32 cellular contexts compared by ENCODE assay signal in the genomic region with DNA sequence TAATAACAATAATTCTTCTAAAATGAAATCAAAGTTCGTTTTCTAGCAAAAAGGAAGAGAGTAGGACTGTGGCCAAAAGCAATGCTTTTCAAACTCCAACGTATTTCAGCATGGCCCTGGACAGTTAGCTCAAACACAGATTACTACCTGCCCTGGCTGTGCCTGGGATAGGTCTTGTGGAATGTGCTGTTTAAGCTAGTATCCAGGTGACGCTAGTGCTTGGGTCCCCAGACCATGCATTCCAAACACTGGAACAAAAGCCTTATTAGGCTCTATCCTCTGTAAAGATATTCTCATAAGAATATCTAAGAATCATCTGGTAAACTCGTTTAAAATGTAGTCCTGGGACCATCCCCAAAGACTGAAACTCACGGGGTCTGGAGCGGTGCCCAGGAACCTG.
"Had no signal": no experiment of that assay in that cellular context is flagged by ENCODE, and none has a peak within 500 bp of the region (broad histone marks: within the 10 kb centered on the region; RNA-seq: fewer than 3 reads in every experiment).

No MANE protein-coding gene starts in this region.

- DNase-seq: activated B cell treated with CpG ODN at 0.5 μM for 24 hours; activated CD4-positive, alpha-beta memory T cell treated with anti-CD3 and anti-CD28 coated beads, Interleukin-2, amount 10 ng/mL, durations not matched to agents 7 days and 5 days; activated CD4-positive, alpha-beta T cell treated with anti-CD3 and anti-CD28 coated beads for 4 hours; activated CD4-positive, CD25-positive, alpha-beta regulatory T cell treated with anti-CD3 and anti-CD28 coated beads, Interleukin-2, amount 50 U/mL, for 72 hours; activated CD8-positive, alpha-beta memory T cell treated with anti-CD3 and anti-CD28 coated beads for 24 hours; activated CD8-positive, alpha-beta memory T cell treated with anti-CD3 and anti-CD28 coated beads, Interleukin-2, amount 10 ng/mL, durations not matched to agents 7 days and 5 days; activated CD8-positive, alpha-beta memory T cell treated with anti-CD3 and anti-CD28 coated beads, Interleukin-2, amount 50 U/mL, for 48 hours; activated effector memory CD4-positive, alpha-beta T cell treated with Interleukin-2 at 50 U/mL for 16 hours; activated naive CD8-positive, alpha-beta T cell treated with anti-CD3 and anti-CD28 coated beads, Interleukin-2, amount 10 ng/mL, durations not matched to agents 7 days and 5 days; activated T-cell treated with anti-CD3 and anti-CD28 coated beads, Interleukin-2, amount 50 U/mL, for 48 hours; amygdala; NCI-H1105; NCI-H1417 treated with DMSO at 0.1 percent for 48 hours; NCI-H187 treated with DMSO at 0.1 percent for 48 hours; NCI-H2081; NCI-H2171 treated with DMSO at 0.1 percent for 48 hours; NCI-H2227 treated with DMSO at 0.1 percent for 48 hours; NCI-H446; NCI-H510A treated with DMSO at 0.1 percent for 48 hours; NCI-H82; PC-3; Peyer's patch; RPMI8226; SHP77 treated with DMSO at 0.1 percent for 48 hours; SK-N-SH had no signal

- H3K36me3 ChIP-seq: ascending aorta, cardiac muscle cell, Peyer's patch had no signal

- H3K27ac Mint-ChIP-seq: activated B cell treated with CpG ODN at 0.5 μM for 24 hours; activated CD8-positive, alpha-beta memory T cell treated with anti-CD3 and anti-CD28 coated beads, Interleukin-2, amount 10 ng/mL, durations not matched to agents 7 days and 5 days; activated naive CD4-positive, alpha-beta T cell treated with anti-CD3 and anti-CD28 coated beads, Interleukin-2, amount 50 U/mL, for 24 hours; activated naive CD8-positive, alpha-beta T cell treated with anti-CD3 and anti-CD28 coated beads, Interleukin-2, amount 10 ng/mL, durations not matched to agents 7 days and 5 days; T-helper 1 cell treated with Interleukin-12 subunit alpha and Interleukin-12 subunit beta and Interleukin-4 antibody, amounts not matched to agents 30 μg/mL and 1 μg/mL, for 36 hours; T-helper 2 cell treated with Interferon-gamma antibody and Interleukin-4, amounts not matched to agents 5 μg/mL and 100 μg/mL, for 36 hours had no signal

- H3K4me3 Mint-ChIP-seq: activated B cell treated with CpG ODN at 0.5 μM for 24 hours; activated CD4-positive, alpha-beta memory T cell treated with anti-CD3 and anti-CD28 coated beads, Interleukin-2, amount 10 ng/mL, durations not matched to agents 7 days and 5 days; activated CD8-positive, alpha-beta memory T cell treated with anti-CD3 and anti-CD28 coated beads, Interleukin-2, amount 10 ng/mL, durations not matched to agents 7 days and 5 days; activated naive CD4-positive, alpha-beta T cell treated with anti-CD3 and anti-CD28 coated beads, Interleukin-2, amount 50 U/mL, for 24 hours; activated naive CD8-positive, alpha-beta T cell treated with anti-CD3 and anti-CD28 coated beads, Interleukin-2, amount 10 ng/mL, durations not matched to agents 7 days and 5 days; central memory CD8-positive, alpha-beta T cell; T-helper 1 cell treated with Interleukin-12 subunit alpha and Interleukin-12 subunit beta and Interleukin-4 antibody, amounts not matched to agents 30 μg/mL and 1 μg/mL, for 36 hours; T-helper 2 cell treated with Interferon-gamma antibody and Interleukin-4, amounts not matched to agents 5 μg/mL and 100 μg/mL, for 36 hours had no signal

- H3K36me3 Mint-ChIP-seq: activated naive CD4-positive, alpha-beta T cell treated with anti-CD3 and anti-CD28 coated beads, Interleukin-2, amount 50 U/mL, for 24 hours had no signal

- H3K27me3 Mint-ChIP-seq: activated B cell treated with CpG ODN at 0.5 μM for 24 hours; activated CD4-positive, alpha-beta memory T cell treated with anti-CD3 and anti-CD28 coated beads, Interleukin-2, amount 10 ng/mL, durations not matched to agents 7 days and 5 days; activated CD8-positive, alpha-beta memory T cell treated with anti-CD3 and anti-CD28 coated beads, Interleukin-2, amount 10 ng/mL, durations not matched to agents 7 days and 5 days; activated naive CD4-positive, alpha-beta T cell treated with anti-CD3 and anti-CD28 coated beads, Interleukin-2, amount 50 U/mL, for 24 hours; activated naive CD8-positive, alpha-beta T cell treated with anti-CD3 and anti-CD28 coated beads, Interleukin-2, amount 10 ng/mL, durations not matched to agents 7 days and 5 days; central memory CD8-positive, alpha-beta T cell had no signal

- H3K4me2 ChIP-seq: SK-N-SH had no signal

- H3K4me3 ChIP-seq: ascending aorta, cardiac muscle cell, Peyer's patch, SJSA1 had no signal

- H3K4me1 ChIP-seq: ascending aorta, SJSA1 had no signal

- H3K27ac ChIP-seq: ascending aorta, cardiac muscle cell, Peyer's patch, SJSA1 had no signal

- H3K9me2 ChIP-seq: SK-N-SH had no signal

- H3K9me3 Mint-ChIP-seq: activated B cell treated with CpG ODN at 0.5 μM for 24 hours; activated CD4-positive, alpha-beta memory T cell treated with anti-CD3 and anti-CD28 coated beads, Interleukin-2, amount 10 ng/mL, durations not matched to agents 7 days and 5 days; activated naive CD4-positive, alpha-beta T cell treated with anti-CD3 and anti-CD28 coated beads, Interleukin-2, amount 50 U/mL, for 24 hours; activated naive CD8-positive, alpha-beta T cell treated with anti-CD3 and anti-CD28 coated beads, Interleukin-2, amount 10 ng/mL, durations not matched to agents 7 days and 5 days; central memory CD8-positive, alpha-beta T cell; T-helper 1 cell treated with Interleukin-12 subunit alpha and Interleukin-12 subunit beta and Interleukin-4 antibody, amounts not matched to agents 30 μg/mL and 1 μg/mL, for 36 hours; T-helper 2 cell treated with Interferon-gamma antibody and Interleukin-4, amounts not matched to agents 5 μg/mL and 100 μg/mL, for 36 hours had no signal

- H3K27me3 ChIP-seq: ascending aorta, cardiac muscle cell, Peyer's patch, SJSA1 had no signal

- ATAC-seq: activated CD8-positive, alpha-beta memory T cell treated with anti-CD3 and anti-CD28 coated beads, Interleukin-2, amount 10 ng/mL, durations not matched to agents 7 days and 5 days; PC-3 had no signal
